Comparison of ENCODE assay signal across 8 cellular contexts in the genomic region with DNA sequence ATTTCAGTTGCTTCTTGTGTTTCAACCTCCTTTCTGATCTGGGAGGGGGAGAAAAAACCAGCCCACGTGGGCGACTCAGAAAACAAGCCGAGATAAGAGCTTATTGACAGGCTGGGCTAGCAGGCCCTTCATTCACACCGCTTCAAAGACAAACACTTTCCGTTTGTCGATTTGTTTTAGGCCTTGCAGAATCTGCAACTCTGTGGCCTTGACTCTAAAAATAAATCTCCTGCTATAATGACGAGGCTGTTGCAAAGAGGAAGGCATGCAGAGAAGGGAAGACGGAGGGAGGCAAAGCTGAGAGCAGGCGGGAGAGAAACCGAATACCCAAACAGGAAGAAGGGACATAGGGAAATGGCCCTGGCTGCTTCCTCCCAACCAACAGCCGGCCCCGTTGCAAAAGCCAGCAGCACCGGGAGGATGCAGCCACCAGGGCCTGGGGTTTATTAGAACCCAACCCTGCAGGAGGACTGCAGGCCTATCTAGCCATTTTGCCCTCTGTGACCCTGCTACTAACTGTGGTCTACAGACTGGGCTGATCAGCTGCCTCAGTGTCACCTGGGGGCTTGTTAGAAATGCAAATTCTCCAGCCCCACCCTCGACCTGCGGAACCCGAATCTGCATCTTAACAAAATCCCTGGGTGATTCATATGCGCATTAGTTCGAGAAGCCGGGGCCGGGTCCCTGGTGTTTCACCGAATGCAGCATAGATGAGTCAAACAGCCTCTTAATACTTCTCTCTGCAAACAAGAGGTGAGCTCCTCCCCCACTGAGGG.
A peak's percentile ranks its signal among the peaks of the same experiment; 100 is the strongest.
DNase-seq lines count a peak whose midpoint lies in the region; ATAC-seq and TF ChIP-seq lines count a peak whose summit lies in the region.

No MANE protein-coding gene starts in this region.

- peaks cover 16% of the 10 kb centered on the region; the same call in 1 of the 2 replicates for H3K4me1 ChIP-seq in PC-3 (ENCODE audit: insufficient read depth, low read length)

- no peak overlapping the region for H3K4me3 ChIP-seq in PC-3 (ENCODE audit: low read length)

- peak; percentile 89 for ATAC-seq in PC-3
- ATAC-seq in GM18498 (IDR thresholded peaks at IDR 0.05; ENCODE audit: unreplicated experiment) = no peak

- TF ChIP-seq CTCF in PC-3 (conservative IDR thresholded peaks at IDR 0.05; ENCODE audit: low read depth, low read length) = no peak

- no peaks in the 10 kb centered on the region for H3K27me3 ChIP-seq in PC-3 (ENCODE audit: low read length)

- H3F3A ChIP-seq in PC-3 (ENCODE audit: low read length, unreplicated experiment) = no peaks in the 10 kb centered on the region

- H3K27ac ChIP-seq in PC-3 (ENCODE audit: low read length) = no peak overlapping the region

- H3K79me2 ChIP-seq in PC-3 (ENCODE audit: low read length) = no peaks in the 10 kb centered on the region

- H4K20me1 ChIP-seq in PC-3 (ENCODE audit: low read length) = no peaks in the 10 kb centered on the region

- no peaks in the 10 kb centered on the region for H3K36me3 ChIP-seq in PC-3 (ENCODE audit: low read depth, low read length)

- H2AFZ ChIP-seq in PC-3 (ENCODE audit: low read length) = peak overlapping the region; percentile 64

- POLR2A ChIA-PET in PC-3 (lab: Charles Lee; ENCODE audit: unreplicated experiment) = no interaction called here

- no peaks in the 10 kb centered on the region for H3K9me2 ChIP-seq in PC-3 (replicated peaks; ENCODE audit: low read length)

- H3K9me3 ChIP-seq in PC-3 (ENCODE audit: low read length) = no peaks in the 10 kb centered on the region

- no TSS peak for BruUV-seq in PC-3 (replicated peaks; lab: Mats Ljungman, UMichigan)

- no peak overlapping the region for H3K9ac ChIP-seq in PC-3 (ENCODE audit: low read length)

- CTCF ChIA-PET in PC-3 (lab: Charles Lee) = no interaction called here

- intact Hi-C loops in PC-3 (cut with micrococcal nuclease) = loop anchor here (5.0 kb wide), 1 partner anchor 35 kb away; no protein-coding TSS in a partner anchor

- peak overlapping the region; percentile 66 for H3K4me2 ChIP-seq in PC-3 (ENCODE audit: low read length)

- DNase-seq in ELF-1 (ENCODE audit: low read depth, low spot score) (peak; percentile 91), PC-3 (peak; percentile 75), iPS-NIHi7 (ENCODE audit: extremely low spot score) (peak; percentile 63), HCEC 1CT (no peak), HK-2 (ENCODE audit: unreplicated experiment) (no peak)
- peak; percentile 85 for DNase-seq in activated effector memory CD4-positive, alpha-beta T cell treated with anti-CD3 and anti-CD28 coated beads, Interleukin-2, amount 50 U/mL, for 16 hours
- peak; percentile 69 to 71 for DNase-seq in stimulated activated CD4-positive, alpha-beta T cell treated with anti-CD3 and anti-CD28 coated beads, Interleukin-2, amount 100 ng/mL, for 24 hours

Comparison
In these comparisons a context has a peak if more than half of its experiments do, and no peak if none do; other contexts are left out.
1. DNase-seq: peak in ELF-1 (single experiment), PC-3 (single experiment), activated effector memory CD4-positive, alpha-beta T cell treated with anti-CD3 and anti-CD28 coated beads, Interleukin-2, amount 50 U/mL, for 16 hours (single experiment), iPS-NIHi7 (single experiment) and stimulated activated CD4-positive, alpha-beta T cell treated with anti-CD3 and anti-CD28 coated beads, Interleukin-2, amount 100 ng/mL, for 24 hours (2 of 2); none in HCEC 1CT (single experiment) and HK-2 (single experiment).